Comparison of ENCODE assay signal across 9 cellular contexts in the genomic region with DNA sequence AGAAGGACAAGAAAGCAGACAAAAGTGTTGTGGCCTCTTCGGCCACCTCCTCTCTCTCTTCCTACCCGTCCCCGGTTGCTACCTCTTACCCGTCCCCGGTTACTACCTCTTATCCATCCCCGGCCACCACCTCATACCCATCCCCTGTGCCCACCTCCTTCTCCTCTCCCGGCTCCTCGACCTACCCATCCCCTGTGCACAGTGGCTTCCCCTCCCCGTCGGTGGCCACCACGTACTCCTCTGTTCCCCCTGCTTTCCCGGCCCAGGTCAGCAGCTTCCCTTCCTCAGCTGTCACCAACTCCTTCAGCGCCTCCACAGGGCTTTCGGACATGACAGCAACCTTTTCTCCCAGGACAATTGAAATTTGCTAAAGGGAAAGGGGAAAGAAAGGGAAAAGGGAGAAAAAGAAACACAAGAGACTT. TPM values are rescaled to one million over a fixed set of nuclear protein-coding genes. Genes with fewer than 3 reads are reported as not detected.
DNase-seq lines count a peak whose midpoint lies in the region; ATAC-seq and TF ChIP-seq lines count a peak whose summit lies in the region.
"Had no signal": no experiment of that assay in that cellular context is flagged by ENCODE, and none has a peak within 500 bp of the region (broad histone marks: within the 10 kb centered on the region; RNA-seq: fewer than 3 reads in every experiment).

No MANE protein-coding gene starts in this region.

- H3K4me3 ChIP-seq in kidney epithelial cell (ENCODE audit: low read depth, low read length) (peak overlapping the region; percentile 73), subcutaneous abdominal adipose tissue (ENCODE audit: low read depth in 1 of 5, low read length in 5 of 5) (peak overlapping the region; percentile 70 to 98 (median 86))

- DNase-seq in activated naive CD4-positive, alpha-beta T cell treated with anti-CD3 and anti-CD28 coated beads for 36 hours: no peak
- DNase-seq in activated naive CD4-positive, alpha-beta T cell treated with anti-CD3 and anti-CD28 coated beads, Interleukin-2, amount 50 U/mL, for 16 hours: no peak
- DNase-seq in activated naive CD8-positive, alpha-beta T cell treated with anti-CD3 and anti-CD28 coated beads, Interleukin-2, amount 50 U/mL, for 24 hours: no peak
- DNase-seq in kidney epithelial cell (ENCODE audit: low read depth): no peak
- DNase-seq in NOMO-1 treated with DMSO at 0.1 percent for 48 hours (lab: John Stamatoyannopoulos, UW; ENCODE audit: unreplicated experiment): no peak
- DNase-seq in middle frontal gyrus (ENCODE audit: extremely low spot score, low spot score): no peak
- DNase-seq: GOT3 had no signal

- peak overlapping the region; percentile 14 for H3K27ac ChIP-seq in subcutaneous abdominal adipose tissue (ENCODE audit: low read depth, low read length)

- no peaks in the 10 kb centered on the region for H3K27me3 ChIP-seq in kidney epithelial cell (ENCODE audit: control insufficient read depth, insufficient read depth, low read length)
- H3K27me3 ChIP-seq in subcutaneous abdominal adipose tissue (ENCODE audit: control insufficient read depth in 5 of 5, insufficient read depth in 4 of 5, low read length in 5 of 5): peaks cover 0 to 23% (median 0%) of the 10 kb centered on the region in 5 donors

- peaks cover 21% of the 10 kb centered on the region for H3K36me3 Mint-ChIP-seq in activated naive CD4-positive, alpha-beta T cell treated with anti-CD3 and anti-CD28 coated beads for 36 hours (ENCODE audit: low read depth)
- peaks cover 25% of the 10 kb centered on the region for H3K36me3 Mint-ChIP-seq in activated naive CD8-positive, alpha-beta T cell treated with anti-CD3 and anti-CD28 coated beads, Interleukin-2, amount 50 U/mL, for 24 hours (ENCODE audit: low read depth)

- ATAC-seq in activated naive CD8-positive, alpha-beta T cell treated with anti-CD3 and anti-CD28 coated beads, Interleukin-2, amount 50 U/mL, for 24 hours: no peak
- ATAC-seq in HG03442 (IDR thresholded peaks at IDR 0.05; ENCODE audit: unreplicated experiment): no peak

- peaks cover 13 to 42% (median 32%) of the 10 kb centered on the region in 5 donors for H3K4me1 ChIP-seq in subcutaneous abdominal adipose tissue (ENCODE audit: control insufficient read depth in 5 of 5, insufficient read depth in 5 of 5, low read length in 5 of 5)

- no peaks in the 10 kb centered on the region for H3K9me3 Mint-ChIP-seq in activated naive CD4-positive, alpha-beta T cell treated with anti-CD3 and anti-CD28 coated beads for 36 hours
- H3K9me3 Mint-ChIP-seq in activated naive CD8-positive, alpha-beta T cell treated with anti-CD3 and anti-CD28 coated beads, Interleukin-2, amount 50 U/mL, for 24 hours: no peaks in the 10 kb centered on the region

- H3K27ac Mint-ChIP-seq in activated naive CD4-positive, alpha-beta T cell treated with anti-CD3 and anti-CD28 coated beads for 36 hours: no peak overlapping the region
- peak overlapping the region; percentile 2 for H3K27ac Mint-ChIP-seq in activated naive CD8-positive, alpha-beta T cell treated with anti-CD3 and anti-CD28 coated beads, Interleukin-2, amount 50 U/mL, for 24 hours

- no peaks in the 10 kb centered on the region for H3K9me3 ChIP-seq in subcutaneous abdominal adipose tissue (ENCODE audit: control insufficient read depth in 5 of 5, low read length in 5 of 5)

- H3K4me1 Mint-ChIP-seq in activated naive CD4-positive, alpha-beta T cell treated with anti-CD3 and anti-CD28 coated beads for 36 hours (ENCODE audit: low read depth): peaks cover 30% of the 10 kb centered on the region
- H3K4me1 Mint-ChIP-seq in activated naive CD8-positive, alpha-beta T cell treated with anti-CD3 and anti-CD28 coated beads, Interleukin-2, amount 50 U/mL, for 24 hours: peaks cover 29% of the 10 kb centered on the region

- CTCF ChIA-PET in activated naive CD4-positive, alpha-beta T cell treated with anti-CD3 and anti-CD28 coated beads for 36 hours (lab: Charles Lee): interaction anchor here (1.0 kb wide), 1 partner anchor 18 kb away, joined by 3 read pairs; no protein-coding TSS in a partner anchor

- TF ChIP-seq CTCF in kidney epithelial cell (IDR thresholded peaks at IDR 0.05; ENCODE audit: insufficient read depth, low read length, poor library complexity, severe bottlenecking): no peak

- no peaks in the 10 kb centered on the region for H3K27me3 Mint-ChIP-seq in activated naive CD4-positive, alpha-beta T cell treated with anti-CD3 and anti-CD28 coated beads for 36 hours (ENCODE audit: low read depth)
- no peaks in the 10 kb centered on the region for H3K27me3 Mint-ChIP-seq in activated naive CD8-positive, alpha-beta T cell treated with anti-CD3 and anti-CD28 coated beads, Interleukin-2, amount 50 U/mL, for 24 hours

- H3K36me3 ChIP-seq in kidney epithelial cell (ENCODE audit: control insufficient read depth, insufficient read depth, low read length): peaks cover 3% of the 10 kb centered on the region
- peaks cover 0 to 23% (median 17%) of the 10 kb centered on the region in 5 donors for H3K36me3 ChIP-seq in subcutaneous abdominal adipose tissue (ENCODE audit: control insufficient read depth in 5 of 5, insufficient read depth in 5 of 5, low read length in 5 of 5)

- peak overlapping the region in 4 of 5 donors; percentile 10 to 82 (median 70) for H3K9ac ChIP-seq in subcutaneous abdominal adipose tissue (ENCODE audit: low read length in 5 of 5)

- intact Hi-C loops in activated naive CD4-positive, alpha-beta T cell treated with anti-CD3 and anti-CD28 coated beads for 36 hours (cut with micrococcal nuclease): loop anchor here (5.0 to 10.0 kb wide), 3 partner anchors 727 to 935 kb away; partner anchors contain the start of genes MATR3, SIL1 and SPATA24

- H3K4me3 Mint-ChIP-seq in activated naive CD4-positive, alpha-beta T cell treated with anti-CD3 and anti-CD28 coated beads for 36 hours: peak overlapping the region; percentile 83
- H3K4me3 Mint-ChIP-seq in activated naive CD8-positive, alpha-beta T cell treated with anti-CD3 and anti-CD28 coated beads, Interleukin-2, amount 50 U/mL, for 24 hours: peak overlapping the region; percentile 84

RNA-seq across cellular contexts. Expression of gene EGR1, which starts 2.4 kb away (rescaled TPM):
- 10 to 100 TPM; 20.4 to 20.7 TPM for total RNA-seq in activated naive CD4-positive, alpha-beta T cell treated with anti-CD3 and anti-CD28 coated beads for 36 hours
- 2.0 and 4.1 TPM in 2 replicates for total RNA-seq in kidney epithelial cell

RNA-seq across cellular contexts. Expression of gene REEP2, which starts 28.9 kb away (rescaled TPM):
- total RNA-seq in activated naive CD4-positive, alpha-beta T cell treated with anti-CD3 and anti-CD28 coated beads for 36 hours: 1 to 10 TPM; 1.8 to 2.2 TPM
- total RNA-seq in kidney epithelial cell: 34.7 and 40.2 TPM in 2 replicates

Comparison
In these comparisons a context has a peak if more than half of its experiments do, and no peak if none do; other contexts are left out.
1. RNA of gene REEP2, which starts 28.9 kb away (total RNA-seq): 34.7 to 40.2 TPM in kidney epithelial cell; 1.8 to 2.2 TPM in activated naive CD4-positive, alpha-beta T cell treated with anti-CD3 and anti-CD28 coated beads for 36 hours; every median in the first group is over 10 times any median in the second.